ENCODE assay signal across 9 cellular contexts in genomic region chr5:140312067-140312790, GRCh38. TPM values are rescaled to one million over a fixed set of nuclear protein-coding genes. Genes with fewer than 3 reads are reported as not detected.
DNase-seq lines count a peak whose midpoint lies in the region; ATAC-seq and TF ChIP-seq lines count a peak whose summit lies in the region.
"Had no signal": no experiment of that assay in that cellular context is flagged by ENCODE, and none has a peak within 500 bp of the region (broad histone marks: within the 10 kb centered on the region; RNA-seq: fewer than 3 reads in every experiment).

No MANE protein-coding gene starts in this region.

- DNase-seq in KBM-7 (peak; percentile 46), mammary epithelial cell (peak; percentile 98), lower lobe of right lung (no peak), NCI-H748 treated with DMSO at 0.1 percent for 48 hours (lab: John Stamatoyannopoulos, UW) (no peak), NCI-H510A (lab: John Stamatoyannopoulos, UW) (no peak), NCI-H774 (lab: John Stamatoyannopoulos, UW) (no peak)

- no peak overlapping the region for H3K4me3 ChIP-seq in ACC112 (ENCODE audit: low read depth, low read length)
- no peak overlapping the region for H3K4me3 ChIP-seq in mammary epithelial cell (replicated peaks in 1 of 3; ENCODE audit: insufficient read depth in 1 of 3, low read depth in 2 of 3, low read length in 3 of 3)
- no peak overlapping the region for H3K4me3 ChIP-seq in lower lobe of right lung

- peak; percentile 66 to 80 for ATAC-seq in lower lobe of right lung
- no peak for ATAC-seq in HG02610 (IDR thresholded peaks at IDR 0.05; ENCODE audit: unreplicated experiment)

- dilution Hi-C loops in mammary epithelial cell (cut with HindIII; ENCODE audit: low sequenced_read_pairs) = loop anchor here (5.0 kb wide), 2 partner anchors 35 to 50 kb away; partner anchors contain the start of gene HBEGF

- BruUV-seq in mammary epithelial cell (replicated peaks; lab: Mats Ljungman, UMichigan) = TSS peak; percentile 93

- peak overlapping the region; percentile 97 for H3K27ac ChIP-seq in ACC112 (ENCODE audit: low read depth, low read length)
- H3K27ac ChIP-seq in mammary epithelial cell (ENCODE audit: insufficient read depth, low read depth, low read length) = peak overlapping the region; percentile 94
- peak overlapping the region; percentile 54 for H3K27ac ChIP-seq in lower lobe of right lung
- H3K27ac ChIP-seq: neutrophil had no signal

- peak overlapping the region; percentile 58 for H3K9ac ChIP-seq in mammary epithelial cell (ENCODE audit: insufficient read depth, low read length)

- CTCF ChIA-PET in mammary epithelial cell (lab: Charles Lee; ENCODE audit: low non-redundant PET) = no interaction called here

- in situ Hi-C loops in KBM-7 (cut with MboI; ENCODE audit: low pct_unique_long_range_greater_than_20kb, low sequenced_read_pairs) = no loop called here
- in situ Hi-C loops in mammary epithelial cell (cut with MboI; ENCODE audit: low sequenced_read_pairs in 2 of 2) = no loop called here

- no peaks in the 10 kb centered on the region for H4K20me1 ChIP-seq in mammary epithelial cell (ENCODE audit: insufficient read depth, low read length)

- no peaks in the 10 kb centered on the region for H3K79me2 ChIP-seq in ACC112 (ENCODE audit: control insufficient read depth, insufficient read depth, low read length, unreplicated experiment)
- no peaks in the 10 kb centered on the region for H3K79me2 ChIP-seq in mammary epithelial cell (ENCODE audit: insufficient read depth, low read length)

- H3K9me3 ChIP-seq in mammary epithelial cell (replicated peaks; ENCODE audit: insufficient read depth, low read length) (no peaks in the 10 kb centered on the region), lower lobe of right lung (no peaks in the 10 kb centered on the region)
- H3K9me3 ChIP-seq: neutrophil had no signal

- peak overlapping the region; percentile 53 for H3K4me2 ChIP-seq in mammary epithelial cell (ENCODE audit: insufficient read depth, low read depth, low read length)

- H2AFZ ChIP-seq in ACC112 (ENCODE audit: low read length, unreplicated experiment) (no peak overlapping the region), mammary epithelial cell (ENCODE audit: low read depth, low read length) (peak overlapping the region; percentile 23)

- WGBS in mammary epithelial cell (ENCODE audit: low coverage, missing lambda C conversion rate) = 0% methylated on average over 4 of the region's 4 CpGs

- H3K36me3 ChIP-seq in ACC112 (ENCODE audit: insufficient read depth, low read length) (no peaks in the 10 kb centered on the region), mammary epithelial cell (ENCODE audit: insufficient read depth, low read length) (no peaks in the 10 kb centered on the region), lower lobe of right lung (no peaks in the 10 kb centered on the region)
- H3K36me3 ChIP-seq: neutrophil had no signal

- peaks cover 44% of the 10 kb centered on the region for H3K4me1 ChIP-seq in ACC112 (ENCODE audit: control insufficient read depth, insufficient read depth, low read length, unreplicated experiment)
- H3K4me1 ChIP-seq in mammary epithelial cell (ENCODE audit: insufficient read depth, low read length) = peaks cover 27% of the 10 kb centered on the region
- peaks cover 30% of the 10 kb centered on the region for H3K4me1 ChIP-seq in lower lobe of right lung

- TF ChIP-seq CTCF in mammary epithelial cell (conservative IDR thresholded peaks at IDR 0.05 in 1 of 2, IDR thresholded peaks at IDR 0.05 in 1 of 2; ENCODE audit: extremely low read depth in 1 of 2, insufficient read depth in 1 of 2, low read depth in 1 of 2, low read length in 2 of 2) = no peak
- no peak for TF ChIP-seq CTCF in lower lobe of right lung (IDR thresholded peaks at IDR 0.05)

- H3K27me3 ChIP-seq in ACC112 (ENCODE audit: insufficient read depth, low read length) = no peaks in the 10 kb centered on the region
- H3K27me3 ChIP-seq in mammary epithelial cell (ENCODE audit: insufficient read depth, low read length) = no peaks in the 10 kb centered on the region
- H3K27me3 ChIP-seq in lower lobe of right lung (ENCODE audit: low read depth) = no peaks in the 10 kb centered on the region
- H3K27me3 ChIP-seq: neutrophil had no signal

- intact Hi-C loops in mammary epithelial cell (cut with micrococcal nuclease) (loop anchor here (1.0 kb wide), 2 partner anchors 9 to 53 kb away; partner anchors contain the start of gene PFDN1), lower lobe of right lung (cut with DNase I) (no loop called here)

RNA-seq across cellular contexts. Expression of gene PFDN1, which starts 9.3 kb away (rescaled TPM):
- total RNA-seq in mammary epithelial cell = 10 to 100 TPM; 64.0 to 65.0 TPM
- 92.4 TPM for polyA plus RNA-seq in mammary epithelial cell
- polyA minus RNA-seq in mammary epithelial cell = 130 TPM
- 47.1 TPM for total RNA-seq in lower lobe of right lung

RNA-seq across cellular contexts. Expression of gene HBEGF, which starts 34.2 kb away (rescaled TPM):
- total RNA-seq in mammary epithelial cell (100 to 1,000 TPM in 1 of 2 donors, 10 to 100 TPM in 1; 32.5 to 116 TPM), lower lobe of right lung (43.2 TPM)
- 31.9 TPM for polyA plus RNA-seq in mammary epithelial cell
- polyA minus RNA-seq in mammary epithelial cell = 38.5 TPM

RNA-seq across cellular contexts. Expression of gene SLC4A9, which starts 47.8 kb away (rescaled TPM):
- under 1 TPM; under 0.01 to 0.54 TPM for total RNA-seq in mammary epithelial cell
- polyA plus RNA-seq in mammary epithelial cell = 0.07 TPM
- polyA minus RNA-seq in mammary epithelial cell = not detected
- total RNA-seq in lower lobe of right lung = 0.32 TPM

Comparison
In these comparisons a context has a peak if more than half of its experiments do, and no peak if none do; other contexts are left out.
1. DNase-seq: peak in KBM-7 (single experiment) and mammary epithelial cell (single experiment); none in lower lobe of right lung (single experiment), NCI-H748 treated with DMSO at 0.1 percent for 48 hours (single experiment), NCI-H510A (single experiment) and NCI-H774 (single experiment).
2. Peak in every context shown above with its lines, with median percentiles within 50 percentile points of each other: H3K27ac ChIP-seq.